Comparison of ENCODE assay signal across 9 cellular contexts in the genomic region with DNA sequence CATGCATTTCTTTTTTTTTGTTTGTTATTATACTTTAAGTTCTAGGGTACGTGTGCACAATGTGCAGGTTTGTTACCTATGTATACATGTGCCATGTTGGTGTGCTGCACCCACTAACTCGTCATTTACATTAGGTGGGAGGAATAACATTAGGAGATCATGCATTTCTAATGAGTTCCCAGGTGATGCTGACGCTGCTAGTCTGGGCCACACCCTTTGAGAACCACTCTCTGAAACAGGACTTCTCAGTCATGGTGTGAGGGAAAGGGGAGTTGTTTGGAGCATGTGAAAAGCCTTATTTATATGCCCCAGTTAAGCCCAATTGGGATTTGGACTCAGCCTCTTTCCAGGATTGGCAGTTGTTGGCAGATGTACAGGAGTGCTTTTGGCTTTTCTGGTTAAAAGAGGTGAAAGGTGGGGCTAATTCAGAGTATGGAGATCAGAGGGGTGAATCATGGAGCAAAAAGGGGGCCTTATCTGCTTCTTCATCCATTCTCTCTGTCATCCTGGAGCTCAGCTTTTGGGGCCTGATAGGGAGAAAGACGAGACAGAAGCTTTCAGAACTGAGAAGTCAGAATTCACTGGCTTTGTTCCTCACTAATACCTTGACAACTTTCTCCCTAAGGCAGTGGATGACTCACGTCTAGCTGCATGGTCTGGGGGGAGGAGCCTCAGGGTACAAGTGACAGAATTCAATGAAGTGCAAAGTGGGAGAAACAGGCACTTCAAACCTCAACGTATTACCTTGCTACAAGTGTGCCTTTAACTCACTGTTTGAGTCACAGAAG.
DNase-seq lines count a peak whose midpoint lies in the region; ATAC-seq and TF ChIP-seq lines count a peak whose summit lies in the region.
"Had no signal": no experiment of that assay in that cellular context is flagged by ENCODE, and none has a peak within 500 bp of the region (broad histone marks: within the 10 kb centered on the region; RNA-seq: fewer than 3 reads in every experiment).

No MANE protein-coding gene starts in this region.

- H3K27ac ChIP-seq in smooth muscle cell (ENCODE audit: low read depth) = peak overlapping the region; percentile 54
- H3K27ac ChIP-seq in PC-9 = no peak overlapping the region
- H3K27ac ChIP-seq in heart left ventricle = no peak overlapping the region
- peak overlapping the region in 1 of 2 donors; percentile 37 for H3K27ac ChIP-seq in tibial artery

- no peaks in the 10 kb centered on the region for H3K36me3 Mint-ChIP-seq in activated CD4-positive, alpha-beta T cell treated with anti-CD3 and anti-CD28 coated beads for 36 hours (ENCODE audit: low read depth)

- ATAC-seq in activated CD4-positive, alpha-beta T cell treated with anti-CD3 and anti-CD28 coated beads for 36 hours = peak; percentile 92
- ATAC-seq in HG03108 (IDR thresholded peaks at IDR 0.05; ENCODE audit: unreplicated experiment) (peak; percentile 69), heart left ventricle (no peak)
- ATAC-seq: Panc1 had no signal

- no peaks in the 10 kb centered on the region for H3K36me3 ChIP-seq in smooth muscle cell (ENCODE audit: low read depth)
- no peaks in the 10 kb centered on the region for H3K36me3 ChIP-seq in PC-9 (ENCODE audit: low read depth)
- no peaks in the 10 kb centered on the region for H3K36me3 ChIP-seq in heart left ventricle
- no peaks in the 10 kb centered on the region for H3K36me3 ChIP-seq in tibial artery

- POLR2A ChIA-PET in activated CD4-positive, alpha-beta T cell treated with anti-CD3 and anti-CD28 coated beads for 36 hours (lab: Charles Lee) = no interaction called here
- POLR2A ChIA-PET in PC-9 (lab: Charles Lee; ENCODE audit: unreplicated experiment) = no interaction called here

- intact Hi-C loops in activated CD4-positive, alpha-beta T cell treated with anti-CD3 and anti-CD28 coated beads for 36 hours (cut with DNase I, micrococcal nuclease) = loop anchor here in 1 of 2 experiments (1.0 kb wide), 1 partner anchor 114 kb away; no protein-coding TSS in a partner anchor
- intact Hi-C loops in PC-9 (cut with micrococcal nuclease; ENCODE audit: unreplicated experiment) = no loop called here
- intact Hi-C loops in heart left ventricle (cut with DNase I) = no loop called here
- intact Hi-C loops in tibial artery (cut with DNase I; ENCODE audit: low total_unique reads) = no loop called here

- H3K4me3 ChIP-seq in smooth muscle cell = no peak overlapping the region
- no peak overlapping the region for H3K4me3 ChIP-seq in PC-9
- no peak overlapping the region for H3K4me3 ChIP-seq in heart left ventricle
- no peak overlapping the region for H3K4me3 ChIP-seq in tibial artery

- H3F3A ChIP-seq in smooth muscle cell (ENCODE audit: low read depth) (no peaks in the 10 kb centered on the region), PC-9 (ENCODE audit: insufficient read depth, low read depth) (no peaks in the 10 kb centered on the region)

- no peaks in the 10 kb centered on the region for H3K27me3 Mint-ChIP-seq in activated CD4-positive, alpha-beta T cell treated with anti-CD3 and anti-CD28 coated beads for 36 hours

- H3K9ac ChIP-seq in smooth muscle cell (ENCODE audit: low read depth) = no peak overlapping the region

- 26% methylated on average over 6 of the region's 6 CpGs for WGBS in smooth muscle cell (ENCODE audit: low lambda C conversion rate)
- 49 to 60% (median 56%) methylated on average over 6 of the region's 6 CpGs for WGBS in heart left ventricle, 4 donors

- H3K27me3 ChIP-seq in smooth muscle cell (ENCODE audit: low read depth) (no peaks in the 10 kb centered on the region), PC-9 (ENCODE audit: insufficient read depth, low read depth) (peaks cover 35% of the 10 kb centered on the region), heart left ventricle (peaks cover 0 to 4% (median 0%) of the 10 kb centered on the region in 9 donors), tibial artery (no peaks in the 10 kb centered on the region)

- no peak for TF ChIP-seq POLR2A in heart left ventricle (IDR thresholded peaks at IDR 0.05)

- no peak overlapping the region for H3K4me3 Mint-ChIP-seq in activated CD4-positive, alpha-beta T cell treated with anti-CD3 and anti-CD28 coated beads for 36 hours

- CTCF ChIA-PET in activated CD4-positive, alpha-beta T cell treated with anti-CD3 and anti-CD28 coated beads for 36 hours (lab: Charles Lee) = interaction anchor here (0.6 to 1.0 kb wide), 4 partner anchors 168 to 566 kb away, joined by 3 to 4 read pairs (median 3); a partner anchor contains a TSS
- CTCF ChIA-PET in PC-9 (lab: Charles Lee) = no interaction called here

- H4K20me1 ChIP-seq in smooth muscle cell (ENCODE audit: low read depth) (no peaks in the 10 kb centered on the region), PC-9 (ENCODE audit: insufficient read depth) (no peaks in the 10 kb centered on the region)

- H3K4me1 Mint-ChIP-seq in activated CD4-positive, alpha-beta T cell treated with anti-CD3 and anti-CD28 coated beads for 36 hours = peaks cover 33% of the 10 kb centered on the region

- H3K79me2 ChIP-seq in smooth muscle cell (ENCODE audit: low read depth) (no peaks in the 10 kb centered on the region), PC-9 (ENCODE audit: low read depth) (no peaks in the 10 kb centered on the region)

- H3K9me2 ChIP-seq in PC-9 (ENCODE audit: insufficient read depth) = no peaks in the 10 kb centered on the region

- peak; percentile 51 for DNase-seq in activated CD4-positive, alpha-beta T cell treated with anti-CD3 and anti-CD28 coated beads for 36 hours
- no peak for DNase-seq in activated CD4-positive, alpha-beta T cell treated with anti-CD3 and anti-CD28 coated beads for 4 hours
- peak; percentile 19 for DNase-seq in activated CD8-positive, alpha-beta memory T cell treated with anti-CD3 and anti-CD28 coated beads, Interleukin-2, amount 50 U/mL, for 4 hours
- DNase-seq in smooth muscle cell (lab: John Stamatoyannopoulos, UW; ENCODE audit: unreplicated experiment) (no peak), PC-9 (no peak), heart left ventricle (no peak), tibial artery (no peak)

- no TSS peak for BruUV-seq in PC-9 (replicated peaks; lab: Mats Ljungman, UMichigan)

- TF ChIP-seq CTCF in smooth muscle cell (IDR thresholded peaks at IDR 0.05; ENCODE audit: borderline replicate concordance, insufficient read depth, poor library complexity, severe bottlenecking) (no peak), PC-9 (conservative IDR thresholded peaks at IDR 0.05) (no peak), heart left ventricle (IDR thresholded peaks at IDR 0.05) (no peak), tibial artery (IDR thresholded peaks at IDR 0.05) (no peak)

- H3K4me2 ChIP-seq in smooth muscle cell = no peak overlapping the region
- no peak overlapping the region for H3K4me2 ChIP-seq in PC-9

- H3K27ac Mint-ChIP-seq in activated CD4-positive, alpha-beta T cell treated with anti-CD3 and anti-CD28 coated beads for 36 hours = no peak overlapping the region

- H3K4me1 ChIP-seq in smooth muscle cell (ENCODE audit: low read depth) = peaks cover 3% of the 10 kb centered on the region
- no peaks in the 10 kb centered on the region for H3K4me1 ChIP-seq in PC-9 (replicated peaks; ENCODE audit: insufficient read depth)
- no peaks in the 10 kb centered on the region for H3K4me1 ChIP-seq in heart left ventricle
- H3K4me1 ChIP-seq in tibial artery = peaks cover 0 to 35% (median 3%) of the 10 kb centered on the region in 4 donors

- no peaks in the 10 kb centered on the region for H3K9me3 ChIP-seq in smooth muscle cell (replicated peaks; ENCODE audit: low read depth)
- no peaks in the 10 kb centered on the region for H3K9me3 ChIP-seq in PC-9 (ENCODE audit: insufficient read depth, low read depth)
- H3K9me3 ChIP-seq in heart left ventricle = no peaks in the 10 kb centered on the region
- H3K9me3 ChIP-seq in tibial artery = no peaks in the 10 kb centered on the region

- H3K9me3 Mint-ChIP-seq in activated CD4-positive, alpha-beta T cell treated with anti-CD3 and anti-CD28 coated beads for 36 hours (ENCODE audit: low read depth) = no peaks in the 10 kb centered on the region

- H2AFZ ChIP-seq in smooth muscle cell (ENCODE audit: low read depth) (no peak overlapping the region), PC-9 (no peak overlapping the region)

Comparison
In these comparisons a context has a peak if more than half of its experiments do, and no peak if none do; other contexts are left out.
1. DNase-seq: peak in activated CD4-positive, alpha-beta T cell treated with anti-CD3 and anti-CD28 coated beads for 36 hours (single experiment) and activated CD8-positive, alpha-beta memory T cell treated with anti-CD3 and anti-CD28 coated beads, Interleukin-2, amount 50 U/mL, for 4 hours (single experiment); none in activated CD4-positive, alpha-beta T cell treated with anti-CD3 and anti-CD28 coated beads for 4 hours (0 of 2), smooth muscle cell (single experiment), PC-9 (0 of 2), heart left ventricle (0 of 5) and tibial artery (0 of 2).
2. ATAC-seq: peak in activated CD4-positive, alpha-beta T cell treated with anti-CD3 and anti-CD28 coated beads for 36 hours (single experiment) and HG03108 (single experiment); none in heart left ventricle (0 of 4).